ENCODE assay signal across 20 cellular contexts in genomic region chr9:91094324-91095083, GRCh38.
"Had no signal": no experiment of that assay in that cellular context is flagged by ENCODE, and none has a peak within 500 bp of the region (broad histone marks: within the 10 kb centered on the region; RNA-seq: fewer than 3 reads in every experiment).

No MANE protein-coding gene starts in this region.

- H3K27me3 Mint-ChIP-seq: progenitor cell of endocrine pancreas had no signal

- H3K4me1 ChIP-seq: pancreas, upper lobe of right lung had no signal

- H3K27ac ChIP-seq: esophagus squamous epithelium, gastroesophageal sphincter, pancreas, testis, tibial nerve, upper lobe of right lung, vagina had no signal

- ATAC-seq: gastroesophageal sphincter; left lobe of liver; pancreas; right cardiac atrium; stimulated activated naive CD8-positive, alpha-beta T cell treated with anti-CD3 and anti-CD28 coated beads, Interleukin-15, Interleukin-2, amounts not matched to agents 100 U/mL and 50 U/mL, for 24 hours; upper lobe of right lung had no signal

- H3K27ac Mint-ChIP-seq: nephron, progenitor cell of endocrine pancreas had no signal

- FAIRE-seq: pancreas, small intestine had no signal

- DNase-seq: dermis blood vessel endothelial cell; esophagus squamous epithelium; foreskin fibroblast; glutamatergic neuron; islet precursor cell; mammary epithelial cell; occipital lobe; pancreas; right cardiac atrium; small intestine; stimulated activated CD4-positive, alpha-beta T cell treated with anti-CD3 and anti-CD28 coated beads, Interleukin-12 subunit alpha, Interleukin-12 subunit beta, amount 100 ng/mL, for 4 hours; stimulated activated naive CD8-positive, alpha-beta T cell treated with anti-CD3 and anti-CD28 coated beads, Interleukin-15, Interleukin-2, amounts not matched to agents 100 U/mL and 50 U/mL, for 24 hours; testis; upper lobe of right lung had no signal

- H3K4me3 Mint-ChIP-seq: nephron had no signal

- H3K36me3 ChIP-seq: esophagus squamous epithelium, gastroesophageal sphincter, pancreas, tibial nerve, upper lobe of right lung, vagina had no signal

- H3K27me3 ChIP-seq: esophagus squamous epithelium, gastroesophageal sphincter, pancreas, testis, tibial nerve, upper lobe of right lung, vagina had no signal

- H3K4me3 ChIP-seq: esophagus squamous epithelium, gastroesophageal sphincter, pancreas, testis, tibial nerve, upper lobe of right lung, vagina had no signal

- H3K9me3 ChIP-seq: pancreas, testis, upper lobe of right lung, vagina had no signal
